10 cellular contexts compared by ENCODE assay signal in the genomic region with DNA sequence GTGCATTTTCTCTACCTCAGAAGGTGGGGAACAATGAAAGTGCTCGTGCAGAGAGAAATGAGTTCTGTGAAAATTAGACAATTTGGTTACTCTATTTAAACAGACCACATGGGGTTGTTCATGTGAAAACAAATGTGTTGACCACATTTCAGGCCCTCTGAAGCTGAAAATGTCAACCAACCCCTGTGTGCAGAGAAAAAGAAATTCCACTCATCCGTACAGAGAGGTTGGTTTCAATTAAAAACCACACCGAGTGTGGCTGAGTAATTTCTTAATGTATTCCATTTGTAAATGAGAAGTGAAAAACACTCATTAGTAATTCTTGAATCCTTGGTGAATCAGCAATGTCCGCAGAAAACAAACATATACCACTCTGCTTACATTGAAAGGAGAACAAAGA. TPM values are rescaled to one million over a fixed set of nuclear protein-coding genes. Genes with fewer than 3 reads are reported as not detected.
A peak's percentile ranks its signal among the peaks of the same experiment; 100 is the strongest.
DNase-seq lines count a peak whose midpoint lies in the region; ATAC-seq, FAIRE-seq and TF ChIP-seq lines count a peak whose summit lies in the region.
"Had no signal": no experiment of that assay in that cellular context is flagged by ENCODE, and none has a peak within 500 bp of the region (broad histone marks: within the 10 kb centered on the region; RNA-seq: fewer than 3 reads in every experiment).

No MANE protein-coding gene starts in this region.

- H3K27me3 Mint-ChIP-seq in chondrocyte (ENCODE audit: low read depth), result peaks cover 7% of the 10 kb centered on the region
- H3K27me3 Mint-ChIP-seq in activated T-cell treated with anti-CD3 and anti-CD28 coated beads, Interleukin-2, amount 50 U/mL, for 24 hours, result peaks cover 37% of the 10 kb centered on the region

- H3K9me2 ChIP-seq in hepatocyte (replicated peaks; ENCODE audit: insufficient read depth), result no peaks in the 10 kb centered on the region

- no peak overlapping the region for H3K4me3 Mint-ChIP-seq in chondrocyte (ENCODE audit: unreplicated experiment)
- no peak overlapping the region for H3K4me3 Mint-ChIP-seq in activated T-cell treated with anti-CD3 and anti-CD28 coated beads, Interleukin-2, amount 50 U/mL, for 24 hours
- H3K4me3 Mint-ChIP-seq: activated naive CD8-positive, alpha-beta T cell treated with anti-CD3 and anti-CD28 coated beads, Interleukin-2, amount 10 ng/mL, durations not matched to agents 7 days and 5 days had no signal

- DNase-seq in bronchial epithelial cell (ENCODE audit: low read depth), result peak; percentile 75
- DNase-seq in upper lobe of left lung, result no peak
- DNase-seq in hepatocyte (ENCODE audit: low spot score), result no peak
- no peak for DNase-seq in chondrocyte (ENCODE audit: low spot score)
- no peak for DNase-seq in activated T-cell treated with anti-CD3 and anti-CD28 coated beads, Interleukin-2, amount 50 U/mL, for 24 hours
- DNase-seq: activated naive CD8-positive, alpha-beta T cell treated with anti-CD3 and anti-CD28 coated beads, Interleukin-2, amount 10 ng/mL, durations not matched to agents 7 days and 5 days had no signal

- no peak overlapping the region for H2AFZ ChIP-seq in hepatocyte

- H3K4me3 ChIP-seq in bronchial epithelial cell (ENCODE audit: low read depth, low read length) (no peak overlapping the region), upper lobe of left lung (no peak overlapping the region), hepatocyte (no peak overlapping the region)
- H3K4me3 ChIP-seq: skin epidermis had no signal

- TF ChIP-seq EP300 in upper lobe of left lung (IDR thresholded peaks at IDR 0.05), result no peak

- H3K9me3 Mint-ChIP-seq in chondrocyte (ENCODE audit: low read depth), result no peaks in the 10 kb centered on the region
- no peaks in the 10 kb centered on the region for H3K9me3 Mint-ChIP-seq in activated T-cell treated with anti-CD3 and anti-CD28 coated beads, Interleukin-2, amount 50 U/mL, for 24 hours
- H3K9me3 Mint-ChIP-seq: activated naive CD8-positive, alpha-beta T cell treated with anti-CD3 and anti-CD28 coated beads, Interleukin-2, amount 10 ng/mL, durations not matched to agents 7 days and 5 days had no signal

- H3K27ac ChIP-seq in upper lobe of left lung (no peak overlapping the region), hepatocyte (no peak overlapping the region)
- H3K27ac ChIP-seq: skin epidermis had no signal

- peaks cover 0 to 5% (median 0%) of the 10 kb centered on the region in 4 donors for H3K4me1 ChIP-seq in upper lobe of left lung
- no peaks in the 10 kb centered on the region for H3K4me1 ChIP-seq in hepatocyte (ENCODE audit: insufficient read depth)

- no peaks in the 10 kb centered on the region for H3K79me2 ChIP-seq in hepatocyte

- no peak overlapping the region for H3K27ac Mint-ChIP-seq in chondrocyte (ENCODE audit: unreplicated experiment)
- no peak overlapping the region for H3K27ac Mint-ChIP-seq in activated T-cell treated with anti-CD3 and anti-CD28 coated beads, Interleukin-2, amount 50 U/mL, for 24 hours
- H3K27ac Mint-ChIP-seq: activated naive CD8-positive, alpha-beta T cell treated with anti-CD3 and anti-CD28 coated beads, Interleukin-2, amount 10 ng/mL, durations not matched to agents 7 days and 5 days had no signal

- H3K4me2 ChIP-seq in hepatocyte, result no peak overlapping the region

- no peak for FAIRE-seq in bronchial epithelial cell (lab: Jason Lieb, UNC)

- TF ChIP-seq CTCF in bronchial epithelial cell (IDR thresholded peaks at IDR 0.05; ENCODE audit: insufficient read depth, low read length, severe bottlenecking) (no peak), upper lobe of left lung (IDR thresholded peaks at IDR 0.05) (no peak), hepatocyte (IDR thresholded peaks at IDR 0.05; ENCODE audit: poor library complexity) (no peak), chondrocyte (IDR thresholded peaks at IDR 0.05) (no peak)

- H4K20me1 ChIP-seq in hepatocyte (ENCODE audit: insufficient read depth, poor library complexity, severe bottlenecking), result no peaks in the 10 kb centered on the region

- WGBS in upper lobe of left lung, 2 donors, result 82 to 84% methylated on average over 4 of the region's 4 CpGs
- WGBS in hepatocyte (ENCODE audit: low lambda C conversion rate, missing lambda C conversion rate), result 72% methylated on average over 4 of the region's 4 CpGs

- H3K4me1 Mint-ChIP-seq in chondrocyte (ENCODE audit: low read depth), result peaks cover 25% of the 10 kb centered on the region
- peaks cover 3% of the 10 kb centered on the region for H3K4me1 Mint-ChIP-seq in activated T-cell treated with anti-CD3 and anti-CD28 coated beads, Interleukin-2, amount 50 U/mL, for 24 hours (ENCODE audit: low read depth)
- H3K4me1 Mint-ChIP-seq: activated naive CD8-positive, alpha-beta T cell treated with anti-CD3 and anti-CD28 coated beads, Interleukin-2, amount 10 ng/mL, durations not matched to agents 7 days and 5 days had no signal

- H3K27me3 ChIP-seq in bronchial epithelial cell (ENCODE audit: control insufficient read depth, insufficient read depth, low read length) (no peaks in the 10 kb centered on the region), upper lobe of left lung (no peaks in the 10 kb centered on the region), hepatocyte (no peaks in the 10 kb centered on the region)

- no peaks in the 10 kb centered on the region for H3K36me3 ChIP-seq in bronchial epithelial cell (ENCODE audit: control insufficient read depth, insufficient read depth, low read length)
- H3K36me3 ChIP-seq in upper lobe of left lung, result no peaks in the 10 kb centered on the region
- no peaks in the 10 kb centered on the region for H3K36me3 ChIP-seq in hepatocyte (replicated peaks; ENCODE audit: insufficient read depth, low read depth)

- no peak for TF ChIP-seq POLR2A in upper lobe of left lung (IDR thresholded peaks at IDR 0.05)

- H3K9me3 ChIP-seq in upper lobe of left lung (no peaks in the 10 kb centered on the region), hepatocyte (ENCODE audit: low read depth) (no peaks in the 10 kb centered on the region)

- ATAC-seq in GM18502 (IDR thresholded peaks at IDR 0.05; ENCODE audit: poor library complexity, unreplicated experiment) (peak; percentile 77), GM21423 (IDR thresholded peaks at IDR 0.05; ENCODE audit: unreplicated experiment) (peak; percentile 85), HG03378 (IDR thresholded peaks at IDR 0.05; ENCODE audit: unreplicated experiment) (peak; percentile 87), upper lobe of left lung (ENCODE audit: low FRiP score in 2 of 2) (no peak)

- no peaks in the 10 kb centered on the region for H3K36me3 Mint-ChIP-seq in chondrocyte (ENCODE audit: low read depth)
- no peaks in the 10 kb centered on the region for H3K36me3 Mint-ChIP-seq in activated T-cell treated with anti-CD3 and anti-CD28 coated beads, Interleukin-2, amount 50 U/mL, for 24 hours (ENCODE audit: low read depth)
- H3K36me3 Mint-ChIP-seq: activated naive CD8-positive, alpha-beta T cell treated with anti-CD3 and anti-CD28 coated beads, Interleukin-2, amount 10 ng/mL, durations not matched to agents 7 days and 5 days had no signal

RNA-seq across cellular contexts. Expression of a gene that starts 46.9 kb away (rescaled TPM):
- total RNA-seq in bronchial epithelial cell, result under 0.01 TPM in 1 of 2 replicates, not detected in the other
- total RNA-seq in upper lobe of left lung, result under 1 TPM in 1 of 6 donors, not detected in 5; 0.03 TPM
- total RNA-seq in hepatocyte, result 0.08 and 0.10 TPM in 2 replicates
- polyA plus RNA-seq in hepatocyte, result not detected in 2 replicates
- 0.02 TPM in 1 of 3 replicates, not detected in the others for total RNA-seq in chondrocyte
- total RNA-seq: activated naive CD8-positive, alpha-beta T cell treated with anti-CD3 and anti-CD28 coated beads, Interleukin-2, amount 10 ng/mL, durations not matched to agents 7 days and 5 days had no signal

Comparison
In these comparisons a context has a peak if more than half of its experiments do, and no peak if none do; other contexts are left out.
1. ATAC-seq: peak in GM18502 (single experiment), GM21423 (single experiment) and HG03378 (single experiment); none in upper lobe of left lung (0 of 2).